In genomic region chr12:10365716-10366433, GRCh38 we compare ENCODE assay signal across 1 cellular context.
TF ChIP-seq lines count a peak whose summit lies in the region.

No MANE protein-coding gene starts in this region.

TF ChIP-seq in H1, 55 proteins besides CTCF, POLR2A, EP300 and RAD21:
- TF ChIP-seq SAP30 (IDR thresholded peaks at IDR 0.05; ENCODE audit: insufficient read depth, insufficient replicate concordance, low read length) (no peak), BCL11A (IDR thresholded peaks at IDR 0.05; ENCODE audit: low read depth in 2 of 2, low read length in 2 of 2) (no peak), ZNF274 (IDR thresholded peaks at IDR 0.05; ENCODE audit: borderline replicate concordance, extremely low read depth, low read length) (no peak), CHD1 (IDR thresholded peaks at IDR 0.05; ENCODE audit: low read depth, low read length) (no peak), SP2 (IDR thresholded peaks at IDR 0.05; ENCODE audit: low read length) (no peak)
